In genomic region chr19:29671393-29672076, GRCh38 we compare ENCODE assay signal across 8 cellular contexts. TPM values are rescaled to one million over a fixed set of nuclear protein-coding genes. Genes with fewer than 3 reads are reported as not detected.
DNase-seq lines count a peak whose midpoint lies in the region; ATAC-seq, FAIRE-seq and TF ChIP-seq lines count a peak whose summit lies in the region.

No MANE protein-coding gene starts in this region.

- no peak for TF ChIP-seq RAD21 in GM12878 (IDR thresholded peaks at IDR 0.05; ENCODE audit: insufficient read depth, low read depth, low read length)

- no peaks in the 10 kb centered on the region for H3K27me3 ChIP-seq in GM12878 (replicated peaks in 1 of 2; ENCODE audit: control insufficient read depth in 2 of 2, insufficient read depth in 2 of 2, low read length in 1 of 2)

- POLR2A ChIA-PET in GM12878 (lab: Charles Lee) = interaction anchor here (0.6 to 2.8 kb wide), 4 partner anchors 43 to 1202 kb away, joined by 3 to 13 read pairs (median 6); partner anchors contain the start of genes C19orf12 and POP4

- ATAC-seq in HG03175 (IDR thresholded peaks at IDR 0.05; ENCODE audit: unreplicated experiment) (peak; percentile 87), GM12878 (peak; percentile 85)
- peak; percentile 82 for ATAC-seq in stimulated activated effector memory CD8-positive, alpha-beta T cell treated with anti-CD3 and anti-CD28 coated beads, Interleukin-12 subunit alpha, Interleukin-12 subunit beta, amount 100 ng/mL, for 72 hours

- H3K27ac ChIP-seq in C4-2B = peak overlapping the region; percentile 99
- H3K27ac ChIP-seq in GM12878 (ENCODE audit: control insufficient read depth, insufficient read depth) = peak overlapping the region; percentile 89

- TF ChIP-seq EP300 in GM12878 (IDR thresholded peaks at IDR 0.05; ENCODE audit: borderline replicate concordance in 1 of 2, control insufficient read depth in 1 of 2, low read depth in 2 of 2, low read length in 2 of 2) = peak in 1 of 2 experiments; percentile 39; a peak in 1 of 4 replicates

- peaks cover 93% of the 10 kb centered on the region for H3K4me1 Mint-ChIP-seq in stimulated activated effector memory CD8-positive, alpha-beta T cell treated with anti-CD3 and anti-CD28 coated beads, Interleukin-12 subunit alpha, Interleukin-12 subunit beta, amount 100 ng/mL, for 72 hours

- FAIRE-seq in GM12878 (lab: Jason Lieb, UNC) = peak; percentile 99

- peak overlapping the region; percentile 97 for H3K27ac Mint-ChIP-seq in stimulated activated effector memory CD8-positive, alpha-beta T cell treated with anti-CD3 and anti-CD28 coated beads, Interleukin-12 subunit alpha, Interleukin-12 subunit beta, amount 100 ng/mL, for 72 hours

- DNase-seq in T-helper 22 cell (ENCODE audit: low read depth) = peak; percentile 85
- peak; percentile 88 for DNase-seq in GM12878 (ENCODE audit: low read depth, low spot score)
- peak; percentile 59 to 78 for DNase-seq in lung microvascular endothelial cell (ENCODE audit: low read depth in 2 of 2)
- peak; percentile 60 to 90 for DNase-seq in stimulated activated effector memory CD8-positive, alpha-beta T cell treated with anti-CD3 and anti-CD28 coated beads, Interleukin-12 subunit alpha, Interleukin-12 subunit beta, amount 100 ng/mL, for 72 hours (ENCODE audit: low spot score in 2 of 2)
- DNase-seq in cerebellum (ENCODE audit: low spot score) = no peak

- CTCF ChIA-PET in GM12878 (lab: Yijun Ruan, JAX) = interaction anchor here (0.6 to 3.6 kb wide), 12 partner anchors 14 to 165 kb away, joined by 3 to 45 read pairs (median 4); partner anchors contain the start of genes C19orf12 and POP4

- no peaks in the 10 kb centered on the region for H4K20me1 ChIP-seq in GM12878 (ENCODE audit: control insufficient read depth, insufficient read depth)

- SMC1A ChIA-PET in GM12878 (lab: Charles Lee; ENCODE audit: uncharacterized antibody, unreplicated experiment) = interaction anchor here (1.0 to 4.0 kb wide), 5 partner anchors 10 to 65 kb away, joined by 3 to 22 read pairs (median 12); partner anchors contain the start of genes C19orf12 and POP4

- H3K9me3 Mint-ChIP-seq in stimulated activated effector memory CD8-positive, alpha-beta T cell treated with anti-CD3 and anti-CD28 coated beads, Interleukin-12 subunit alpha, Interleukin-12 subunit beta, amount 100 ng/mL, for 72 hours = no peaks in the 10 kb centered on the region

- no peak overlapping the region for H2AFZ ChIP-seq in GM12878 (ENCODE audit: control insufficient read depth, low read depth, low read length)

- intact Hi-C loops in GM12878 (cut with micrococcal nuclease; ENCODE audit: unreplicated experiment) = no loop called here

- H3K36me3 ChIP-seq in GM12878 (ENCODE audit: control insufficient read depth in 2 of 2, insufficient read depth in 2 of 2, low read length in 1 of 2) = peaks cover 8 to 26% of the 10 kb centered on the region in 2 experiments

- no TSS peak for BruUV-seq in GM12878 (replicated peaks; lab: Mats Ljungman, UMichigan)

- peak overlapping the region; percentile 77 for H3K4me2 ChIP-seq in GM12878 (ENCODE audit: control insufficient read depth, insufficient read depth)

- in situ Hi-C loops in GM12878 (cut with MboI) = no loop called here

- TF ChIP-seq POLR2A in GM19193 (IDR thresholded peaks at IDR 0.05; ENCODE audit: extremely low read depth, insufficient read depth, insufficient read length) (peak; percentile 33), GM12878 (IDR thresholded peaks at IDR 0.05; ENCODE audit: low read depth, low read length) (0 out of 2 replicates have a peak, but pooled peaks have one; percentile 38)

- RAD21 ChIA-PET in GM12878 (lab: Charles Lee; ENCODE audit: unreplicated experiment) = interaction anchor here (1.0 to 3.0 kb wide), 8 partner anchors 23 to 173 kb away, joined by 3 to 22 read pairs (median 5); partner anchors contain the start of genes C19orf12 and POP4

- TF ChIP-seq CTCF in C4-2B (conservative IDR thresholded peaks at IDR 0.05) (no peak; the same call in 1 of the 2 replicates), GM12878 (IDR thresholded peaks at IDR 0.05 in 2 of 3, conservative IDR thresholded peaks at IDR 0.05 in 1 of 3; ENCODE audit: control insufficient read depth in 2 of 3, extremely low read depth in 1 of 3, insufficient read depth in 1 of 3, low read depth in 3 of 3, low read length in 3 of 3) (peak; percentile 31 to 68 (median 65); a peak in 5 of 6 replicates)

- H3K4me3 ChIP-seq in GM12878 = peak overlapping the region; percentile 59

- H3K4me3 Mint-ChIP-seq in stimulated activated effector memory CD8-positive, alpha-beta T cell treated with anti-CD3 and anti-CD28 coated beads, Interleukin-12 subunit alpha, Interleukin-12 subunit beta, amount 100 ng/mL, for 72 hours = peak overlapping the region; percentile 88

- peaks cover 89% of the 10 kb centered on the region for H3K36me3 Mint-ChIP-seq in stimulated activated effector memory CD8-positive, alpha-beta T cell treated with anti-CD3 and anti-CD28 coated beads, Interleukin-12 subunit alpha, Interleukin-12 subunit beta, amount 100 ng/mL, for 72 hours

- H3K9me3 ChIP-seq in GM12878 (replicated peaks; ENCODE audit: control insufficient read depth, insufficient read depth, low read length) = no peaks in the 10 kb centered on the region

- H3K79me2 ChIP-seq in GM12878 (ENCODE audit: control insufficient read depth, insufficient read depth, low read length) = peaks cover 74% of the 10 kb centered on the region

- H3K4me1 ChIP-seq in GM12878 (ENCODE audit: control insufficient read depth, insufficient read depth, low read length) = peaks cover 65% of the 10 kb centered on the region

- peak overlapping the region; percentile 50; the same call in 1 of the 2 replicates for H3K9ac ChIP-seq in GM12878 (ENCODE audit: control insufficient read depth, insufficient read depth, low read length)

- 9% methylated on average over 12 of the region's 12 CpGs for WGBS in GM12878 (ENCODE audit: insufficient coverage, insufficient replicate concordance, low lambda C conversion rate, missing lambda C conversion rate)

TF ChIP-seq in GM12878, 131 proteins besides CTCF, POLR2A, EP300 and RAD21 (continues in another document):
- TF ChIP-seq, protein P1, sequence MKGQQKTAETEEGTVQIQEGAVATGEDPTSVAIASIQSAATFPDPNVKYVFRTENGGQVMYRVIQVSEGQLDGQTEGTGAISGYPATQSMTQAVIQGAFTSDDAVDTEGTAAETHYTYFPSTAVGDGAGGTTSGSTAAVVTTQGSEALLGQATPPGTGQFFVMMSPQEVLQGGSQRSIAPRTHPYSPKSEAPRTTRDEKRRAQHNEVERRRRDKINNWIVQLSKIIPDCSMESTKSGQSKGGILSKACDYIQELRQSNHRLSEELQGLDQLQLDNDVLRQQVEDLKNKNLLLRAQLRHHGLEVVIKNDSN (IDR thresholded peaks at IDR 0.05; ENCODE audit: borderline replicate concordance, extremely low read length, insufficient read depth, low read depth, low read length) = peak; percentile 75
- TF ChIP-seq BHLHE40 (IDR thresholded peaks at IDR 0.05; ENCODE audit: borderline replicate concordance in 1 of 2, low read depth in 2 of 2, low read length in 1 of 2) (peak; percentile 99), MXI1 (IDR thresholded peaks at IDR 0.05; ENCODE audit: low read depth, low read length) (peak; percentile 79), NFYA (IDR thresholded peaks at IDR 0.05; ENCODE audit: borderline replicate concordance, low read depth, low read length) (no peak), LARP7 (IDR thresholded peaks at IDR 0.05) (peak; percentile 35; the same call in 1 of the 2 replicates), NR2C1 (IDR thresholded peaks at IDR 0.05) (0 out of 2 replicates have a peak, but pooled peaks have one; percentile 25)

RNA-seq across cellular contexts. Expression of gene PLEKHF1, which starts 6.3 kb away (rescaled TPM):
- total RNA-seq in GM12878 (2013; cell fraction: nucleolus; rRNA removed) = 27.3 and 32.2 TPM in 2 replicates
- total RNA-seq in GM12878 (2014; rRNA removed) (18.6 and 20.2 TPM in 2 replicates), GM12878 (2014; rRNA removed; fragmentation: Illumina TruSeq; extraction: Trizol) (2.5 and 4.0 TPM in 2 replicates), GM12878 (2021) (17.6 and 19.1 TPM in 2 replicates), lung microvascular endothelial cell (3.6 and 5.0 TPM in 2 replicates), cerebellum (1.5 TPM)
- 1.8 TPM for polyA plus RNA-seq in GM12878 (2011; ENCODE audit: low read depth)
- polyA plus RNA-seq in GM12878 (2011; rRNA removed) (6.0 and 15.8 TPM in 2 replicates), GM12878 (2014; fragmentation: Illumina TruSeq; extraction: Trizol) (0.19 and 2.4 TPM in 2 replicates), GM12878 (2014; fragmentation: Nextera tagmentation; extraction: Ambion mirVana) (under 1 TPM; 0.10 to 0.31 TPM), GM12878 (2014; rRNA removed) (20.3 and 23.0 TPM in 2 replicates), GM12878 (2016; fragmentation: Nextera tagmentation; extraction: Ambion mirVana) (10 to 100 TPM; 14.8 to 19.5 TPM)
- polyA plus RNA-seq in GM12878 (2011; cell fraction: cytosol; rRNA removed) = 25.9 and 36.4 TPM in 2 replicates
- 40.4 and 43.7 TPM in 2 replicates for polyA plus RNA-seq in GM12878 (2011; cell fraction: nucleus; rRNA removed)
- polyA plus RNA-seq in GM12878 (2012) = 6.0 and 11.1 TPM in 2 replicates
- 11.6 and 26.6 TPM in 2 replicates for polyA minus RNA-seq in GM12878 (2011; rRNA and poly(A)+ RNA removed)
- 13.9 and 17.0 TPM in 2 replicates for polyA minus RNA-seq in GM12878 (2011; cell fraction: cytosol; rRNA and poly(A)+ RNA removed)
- polyA minus RNA-seq in GM12878 (2011; cell fraction: nucleus; rRNA and poly(A)+ RNA removed) = 19.7 and 32.3 TPM in 2 replicates

RNA-seq across cellular contexts. Expression of gene C19orf12, which starts 43.5 kb away (rescaled TPM):
- total RNA-seq in GM12878 (2013; cell fraction: nucleolus; rRNA removed) = 24.8 and 33.3 TPM in 2 replicates
- total RNA-seq in GM12878 (2014; rRNA removed) (20.4 and 21.9 TPM in 2 replicates), GM12878 (2014; rRNA removed; fragmentation: Illumina TruSeq; extraction: Trizol) (10.6 and 12.8 TPM in 2 replicates), GM12878 (2021) (20.9 and 21.6 TPM in 2 replicates), lung microvascular endothelial cell (11.1 and 18.8 TPM in 2 replicates), cerebellum (35.3 TPM)
- 7.3 TPM for polyA plus RNA-seq in GM12878 (2011; ENCODE audit: low read depth)
- polyA plus RNA-seq in GM12878 (2011; rRNA removed) (23.5 and 24.9 TPM in 2 replicates), GM12878 (2014; fragmentation: Illumina TruSeq; extraction: Trizol) (8.2 and 12.5 TPM in 2 replicates), GM12878 (2014; fragmentation: Nextera tagmentation; extraction: Ambion mirVana) (1 to 10 TPM; 2.3 to 6.6 TPM), GM12878 (2014; rRNA removed) (19.6 and 22.6 TPM in 2 replicates), GM12878 (2016; fragmentation: Nextera tagmentation; extraction: Ambion mirVana) (10 to 100 TPM; 20.0 to 20.5 TPM)
- 22.2 and 29.7 TPM in 2 replicates for polyA plus RNA-seq in GM12878 (2011; cell fraction: cytosol; rRNA removed)
- 23.6 and 25.4 TPM in 2 replicates for polyA plus RNA-seq in GM12878 (2011; cell fraction: nucleus; rRNA removed)
- polyA plus RNA-seq in GM12878 (2012) = 13.2 and 14.9 TPM in 2 replicates
- polyA minus RNA-seq in GM12878 (2011; rRNA and poly(A)+ RNA removed) = 9.3 and 15.4 TPM in 2 replicates
- 6.0 and 7.4 TPM in 2 replicates for polyA minus RNA-seq in GM12878 (2011; cell fraction: cytosol; rRNA and poly(A)+ RNA removed)
- polyA minus RNA-seq in GM12878 (2011; cell fraction: nucleus; rRNA and poly(A)+ RNA removed) = 5.3 and 8.3 TPM in 2 replicates
